In the genomic region with DNA sequence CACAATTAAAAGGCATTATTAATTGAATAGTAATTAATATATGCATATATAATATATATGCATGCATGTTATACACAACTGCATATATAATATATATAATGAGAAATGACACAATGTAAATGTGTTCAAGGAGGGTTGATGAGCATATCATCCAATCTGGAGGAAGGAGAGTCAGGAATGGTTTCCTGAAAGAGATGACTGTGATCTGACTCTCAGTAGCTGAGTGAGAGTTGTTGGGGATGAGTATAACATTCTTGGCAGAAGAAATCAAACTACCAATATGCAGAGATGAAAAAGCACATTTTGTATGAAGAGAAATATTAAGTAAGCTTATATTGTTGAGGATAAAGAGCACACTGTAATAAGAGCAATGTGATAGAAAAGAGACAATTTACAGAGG, we compare ENCODE assay signal across 23 cellular contexts. TPM values are rescaled to one million over a fixed set of nuclear protein-coding genes. Genes with fewer than 3 reads are reported as not detected.
"Had no signal": no experiment of that assay in that cellular context is flagged by ENCODE, and none has a peak within 500 bp of the region (broad histone marks: within the 10 kb centered on the region; RNA-seq: fewer than 3 reads in every experiment).

No MANE protein-coding gene starts in this region.

- ATAC-seq: activated CD8-positive, alpha-beta memory T cell treated with anti-CD3 and anti-CD28 coated beads, Interleukin-2, amount 10 ng/mL, durations not matched to agents 7 days and 5 days; psoas muscle; sciatic nerve had no signal

- H3K27me3 Mint-ChIP-seq: activated CD4-positive, alpha-beta memory T cell treated with anti-CD3 and anti-CD28 coated beads for 36 hours; activated CD8-positive, alpha-beta memory T cell treated with anti-CD3 and anti-CD28 coated beads, Interleukin-2, amount 10 ng/mL, durations not matched to agents 7 days and 5 days; stimulated activated naive CD8-positive, alpha-beta T cell treated with anti-CD3 and anti-CD28 coated beads, Interleukin-15, Interleukin-2, amounts not matched to agents 100 ng/mL and 50 ng/mL, for 24 hours; type B pancreatic cell had no signal

- H3K4me1 ChIP-seq: psoas muscle, spleen had no signal

- H3K9me3 ChIP-seq: psoas muscle, spleen had no signal

- H3K27me3 ChIP-seq: cardiac muscle cell, spleen had no signal

- DNase-seq: activated CD4-positive, alpha-beta memory T cell treated with anti-CD3 and anti-CD28 coated beads for 36 hours; activated CD4-positive, CD25-positive, alpha-beta regulatory T cell treated with anti-CD3 and anti-CD28 coated beads, Interleukin-2, amount 50 U/mL, for 72 hours; activated CD8-positive, alpha-beta memory T cell treated with anti-CD3 and anti-CD28 coated beads, Interleukin-2, amount 10 ng/mL, durations not matched to agents 7 days and 5 days; activated naive CD4-positive, alpha-beta T cell treated with anti-CD3 and anti-CD28 coated beads for 36 hours; activated T-cell treated with anti-CD3 and anti-CD28 coated beads, Interleukin-2, amount 50 U/mL, for 1 hour; endodermal cell; foreskin melanocyte; head of caudate nucleus; nephron progenitor cell; psoas muscle; spleen had no signal

- H3K4me3 Mint-ChIP-seq: activated CD4-positive, alpha-beta memory T cell treated with anti-CD3 and anti-CD28 coated beads for 36 hours; activated CD8-positive, alpha-beta memory T cell treated with anti-CD3 and anti-CD28 coated beads, Interleukin-2, amount 10 ng/mL, durations not matched to agents 7 days and 5 days; activated naive CD4-positive, alpha-beta T cell treated with anti-CD3 and anti-CD28 coated beads for 36 hours; endodermal cell; mesothelial cell of epicardium; nephron progenitor cell; stimulated activated naive CD8-positive, alpha-beta T cell treated with anti-CD3 and anti-CD28 coated beads, Interleukin-15, Interleukin-2, amounts not matched to agents 100 ng/mL and 50 ng/mL, for 24 hours; type B pancreatic cell had no signal

- H3K4me3 ChIP-seq: cardiac muscle cell, psoas muscle, spleen had no signal

- H3K27ac Mint-ChIP-seq: activated CD4-positive, alpha-beta memory T cell treated with anti-CD3 and anti-CD28 coated beads for 36 hours; activated CD8-positive, alpha-beta memory T cell treated with anti-CD3 and anti-CD28 coated beads, Interleukin-2, amount 10 ng/mL, durations not matched to agents 7 days and 5 days; activated naive CD4-positive, alpha-beta T cell treated with anti-CD3 and anti-CD28 coated beads for 36 hours; activated T-helper 2 cell treated with anti-CD3 and anti-CD28 coated beads, Interferon-gamma antibody, Interleukin-2, Interleukin-4, amounts not matched to agents 10 μg/mL and 5 μg/mL and 100 μg/mL, durations not matched to agents 14 hours and 24 hours and 36 hours; endodermal cell; mesothelial cell of epicardium; nephron progenitor cell; stimulated activated naive CD8-positive, alpha-beta T cell treated with anti-CD3 and anti-CD28 coated beads, Interleukin-15, Interleukin-2, amounts not matched to agents 100 ng/mL and 50 ng/mL, for 24 hours; type B pancreatic cell had no signal

- H3K9me3 Mint-ChIP-seq: activated CD4-positive, alpha-beta memory T cell treated with anti-CD3 and anti-CD28 coated beads for 36 hours; activated naive CD4-positive, alpha-beta T cell treated with anti-CD3 and anti-CD28 coated beads for 36 hours; activated T-helper 2 cell treated with anti-CD3 and anti-CD28 coated beads, Interferon-gamma antibody, Interleukin-2, Interleukin-4, amounts not matched to agents 10 μg/mL and 5 μg/mL and 100 μg/mL, durations not matched to agents 14 hours and 24 hours and 36 hours; endodermal cell; mesothelial cell of epicardium; nephron progenitor cell; stimulated activated naive CD8-positive, alpha-beta T cell treated with anti-CD3 and anti-CD28 coated beads, Interleukin-15, Interleukin-2, amounts not matched to agents 100 ng/mL and 50 ng/mL, for 24 hours; type B pancreatic cell had no signal

- H3K36me3 Mint-ChIP-seq: activated CD4-positive, alpha-beta memory T cell treated with anti-CD3 and anti-CD28 coated beads for 36 hours; activated CD8-positive, alpha-beta memory T cell treated with anti-CD3 and anti-CD28 coated beads, Interleukin-2, amount 10 ng/mL, durations not matched to agents 7 days and 5 days; mesothelial cell of epicardium; type B pancreatic cell had no signal

- H3K27ac ChIP-seq: cardiac muscle cell, psoas muscle, spleen had no signal

- H3K4me1 Mint-ChIP-seq: activated CD8-positive, alpha-beta memory T cell treated with anti-CD3 and anti-CD28 coated beads, Interleukin-2, amount 10 ng/mL, durations not matched to agents 7 days and 5 days; endodermal cell; mesothelial cell of epicardium; nephron progenitor cell had no signal

- H3K36me3 ChIP-seq: cardiac muscle cell, spleen had no signal

RNA-seq across cellular contexts. Expression of a gene that starts 37.3 kb away (rescaled TPM):
- total RNA-seq: activated CD4-positive, alpha-beta memory T cell treated with anti-CD3 and anti-CD28 coated beads for 36 hours; activated CD8-positive, alpha-beta memory T cell treated with anti-CD3 and anti-CD28 coated beads, Interleukin-2, amount 10 ng/mL, durations not matched to agents 7 days and 5 days; activated naive CD4-positive, alpha-beta T cell treated with anti-CD3 and anti-CD28 coated beads for 36 hours; activated T-helper 2 cell treated with anti-CD3 and anti-CD28 coated beads, Interferon-gamma antibody, Interleukin-2, Interleukin-4, amounts not matched to agents 10 μg/mL and 5 μg/mL and 100 μg/mL, durations not matched to agents 14 hours and 24 hours and 36 hours; astrocyte; cardiac muscle cell; dermis microvascular lymphatic vessel endothelial cell; endodermal cell; mesothelial cell of epicardium; osteocyte; psoas muscle; sciatic nerve; spleen; temporal lobe had no signal
- polyA plus RNA-seq: adipose tissue, cardiac muscle cell, esophagus, psoas muscle, spleen had no signal

RNA-seq across cellular contexts. Expression of a gene that starts 52.4 kb away (rescaled TPM):
- total RNA-seq: activated CD4-positive, alpha-beta memory T cell treated with anti-CD3 and anti-CD28 coated beads for 36 hours; activated CD8-positive, alpha-beta memory T cell treated with anti-CD3 and anti-CD28 coated beads, Interleukin-2, amount 10 ng/mL, durations not matched to agents 7 days and 5 days; activated naive CD4-positive, alpha-beta T cell treated with anti-CD3 and anti-CD28 coated beads for 36 hours; activated T-helper 2 cell treated with anti-CD3 and anti-CD28 coated beads, Interferon-gamma antibody, Interleukin-2, Interleukin-4, amounts not matched to agents 10 μg/mL and 5 μg/mL and 100 μg/mL, durations not matched to agents 14 hours and 24 hours and 36 hours; astrocyte; dermis microvascular lymphatic vessel endothelial cell; endodermal cell; mesothelial cell of epicardium; osteocyte; psoas muscle; sciatic nerve; spleen; temporal lobe had no signal
- polyA plus RNA-seq: adipose tissue, cardiac muscle cell, esophagus, psoas muscle, spleen had no signal
